ENCODE assay signal across 17 cellular contexts in the genomic region with DNA sequence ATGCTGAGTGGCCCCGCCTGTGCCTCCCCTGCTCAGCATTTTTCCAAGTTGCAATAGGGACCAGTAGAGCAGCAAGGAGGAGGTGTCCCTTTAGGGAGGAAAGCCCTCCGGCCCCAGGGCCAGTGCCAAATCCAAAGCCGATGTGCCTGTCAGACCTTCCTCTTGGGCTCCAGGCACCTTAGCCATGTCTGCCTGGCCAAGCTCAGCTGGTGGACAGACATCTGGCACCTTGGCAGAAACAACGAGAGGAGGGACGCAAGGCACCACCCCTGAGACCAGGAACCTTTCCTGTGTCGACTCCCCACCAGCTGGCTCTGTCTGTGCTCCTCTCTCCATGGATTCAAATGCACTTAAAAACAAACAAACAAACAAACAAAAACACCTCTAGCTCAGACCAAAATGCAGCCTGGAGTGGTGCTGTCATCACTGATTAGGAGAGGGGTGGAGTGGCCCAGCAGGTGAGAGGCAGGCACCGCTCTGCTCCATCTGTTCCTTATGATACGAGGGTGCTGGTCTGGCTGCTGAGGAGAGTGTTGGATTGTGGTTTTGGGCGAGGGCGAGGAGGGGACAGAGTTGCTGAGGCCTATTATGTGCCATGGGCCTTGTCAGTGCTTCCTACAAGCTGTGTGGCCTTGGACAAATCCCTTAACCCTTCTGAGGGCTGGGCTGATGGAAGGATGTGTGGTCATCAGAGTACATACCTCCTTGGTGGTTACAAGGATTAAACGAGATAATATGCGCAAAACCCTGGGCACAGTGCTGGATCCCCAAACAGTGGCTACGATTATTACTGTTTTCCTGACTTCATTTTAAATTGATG.
"Had no signal": no experiment of that assay in that cellular context is flagged by ENCODE, and none has a peak within 500 bp of the region (broad histone marks: within the 10 kb centered on the region; RNA-seq: fewer than 3 reads in every experiment).

No MANE protein-coding gene starts in this region.

- H3K4me1 ChIP-seq: colonic mucosa, psoas muscle, right lobe of liver, vagina had no signal

- H3K27me3 Mint-ChIP-seq: activated CD8-positive, alpha-beta memory T cell treated with anti-CD3 and anti-CD28 coated beads, Interleukin-2, amount 10 ng/mL, durations not matched to agents 7 days and 5 days; activated naive CD8-positive, alpha-beta T cell; activated T-cell treated with anti-CD3 and anti-CD28 coated beads, Interleukin-2, amount 50 U/mL, for 24 hours had no signal

- H3K4me1 Mint-ChIP-seq: activated CD8-positive, alpha-beta memory T cell treated with anti-CD3 and anti-CD28 coated beads, Interleukin-2, amount 10 ng/mL, durations not matched to agents 7 days and 5 days; natural killer cell had no signal

- H3K9me3 ChIP-seq: colonic mucosa, heart right ventricle, psoas muscle, right lobe of liver, tibial nerve, vagina had no signal

- H3K36me3 ChIP-seq: colonic mucosa, right lobe of liver, spleen, tibial nerve, vagina had no signal

- H3K4me3 ChIP-seq: colonic mucosa, heart right ventricle, psoas muscle, right lobe of liver, spleen, tibial nerve, vagina had no signal

- H3K27ac ChIP-seq: colonic mucosa, heart right ventricle, psoas muscle, right lobe of liver, spleen, tibial nerve, vagina had no signal

- ATAC-seq: activated CD8-positive, alpha-beta memory T cell treated with anti-CD3 and anti-CD28 coated beads, Interleukin-2, amount 10 ng/mL, durations not matched to agents 7 days and 5 days; heart right ventricle; natural killer cell; psoas muscle; right lobe of liver had no signal

- H3K9me3 Mint-ChIP-seq: activated T-cell treated with anti-CD3 and anti-CD28 coated beads, Interleukin-2, amount 50 U/mL, for 24 hours; natural killer cell; stimulated activated naive B cell treated with anti-CD40 and anti-IgM and Interleukin-4, amounts not matched to agents 10 μg/mL and 1 μg/mL and 100 μg/mL, for 72 hours had no signal

- H3K27me3 ChIP-seq: colonic mucosa, heart right ventricle, right lobe of liver, spleen, tibial nerve, vagina had no signal

- DNase-seq: activated CD4-positive, alpha-beta T cell treated with anti-CD3 and anti-CD28 coated beads for 1 hour; activated CD4-positive, alpha-beta T cell treated with anti-CD3 and anti-CD28 coated beads, Interleukin-2, amount 50 U/mL, for 48 hours; activated CD8-positive, alpha-beta memory T cell treated with anti-CD3 and anti-CD28 coated beads, Interleukin-2, amount 10 ng/mL, durations not matched to agents 7 days and 5 days; activated effector memory CD4-positive, alpha-beta T cell treated with anti-CD3 and anti-CD28 coated beads, Interleukin-2, amount 50 U/mL, for 16 hours; activated T-cell treated with anti-CD3 and anti-CD28 coated beads, Interleukin-2, amount 50 U/mL, for 24 hours; colonic mucosa; heart right ventricle; mammary epithelial cell; natural killer cell; psoas muscle; right lobe of liver; spleen; stimulated activated CD4-positive, alpha-beta T cell treated with anti-CD3 and anti-CD28 coated beads, Interleukin-2, amount 100 ng/mL, for 24 hours; stimulated activated naive B cell treated with anti-CD40 and anti-IgM and Interleukin-4, amounts not matched to agents 10 μg/mL and 1 μg/mL and 100 μg/mL, for 72 hours had no signal

- H3K27ac Mint-ChIP-seq: activated CD8-positive, alpha-beta memory T cell treated with anti-CD3 and anti-CD28 coated beads, Interleukin-2, amount 10 ng/mL, durations not matched to agents 7 days and 5 days; activated naive CD8-positive, alpha-beta T cell; activated T-cell treated with anti-CD3 and anti-CD28 coated beads, Interleukin-2, amount 50 U/mL, for 24 hours; natural killer cell; stimulated activated naive B cell treated with anti-CD40 and anti-IgM and Interleukin-4, amounts not matched to agents 10 μg/mL and 1 μg/mL and 100 μg/mL, for 72 hours had no signal

- H3K36me3 Mint-ChIP-seq: activated CD8-positive, alpha-beta memory T cell treated with anti-CD3 and anti-CD28 coated beads, Interleukin-2, amount 10 ng/mL, durations not matched to agents 7 days and 5 days; natural killer cell; stimulated activated naive B cell treated with anti-CD40 and anti-IgM and Interleukin-4, amounts not matched to agents 10 μg/mL and 1 μg/mL and 100 μg/mL, for 72 hours had no signal

- H3K4me3 Mint-ChIP-seq: activated CD8-positive, alpha-beta memory T cell treated with anti-CD3 and anti-CD28 coated beads, Interleukin-2, amount 10 ng/mL, durations not matched to agents 7 days and 5 days; activated naive CD8-positive, alpha-beta T cell; activated T-cell treated with anti-CD3 and anti-CD28 coated beads, Interleukin-2, amount 50 U/mL, for 24 hours; natural killer cell; stimulated activated naive B cell treated with anti-CD40 and anti-IgM and Interleukin-4, amounts not matched to agents 10 μg/mL and 1 μg/mL and 100 μg/mL, for 72 hours had no signal
